Comparison of ENCODE assay signal across 10 cellular contexts in genomic region chr5:175867587-175868347, GRCh38. TPM values are rescaled to one million over a fixed set of nuclear protein-coding genes. Genes with fewer than 3 reads are reported as not detected.
DNase-seq lines count a peak whose midpoint lies in the region; ATAC-seq and TF ChIP-seq lines count a peak whose summit lies in the region.
"Had no signal": no experiment of that assay in that cellular context is flagged by ENCODE, and none has a peak within 500 bp of the region (broad histone marks: within the 10 kb centered on the region; RNA-seq: fewer than 3 reads in every experiment).

No MANE protein-coding gene starts in this region.

- H3K4me3 Mint-ChIP-seq in activated naive CD8-positive, alpha-beta T cell treated with anti-CD3 and anti-CD28 coated beads for 36 hours, result no peak overlapping the region

- H3K27ac Mint-ChIP-seq in activated naive CD8-positive, alpha-beta T cell treated with anti-CD3 and anti-CD28 coated beads for 36 hours, result no peak overlapping the region

- intact Hi-C loops in sciatic nerve (cut with DNase I), result no loop called here

- in situ Hi-C loops in GM13976 (cut with MboI; ENCODE audit: low sequenced_read_pairs, unreplicated experiment), result no loop called here

- no peak for TF ChIP-seq POLR2A in NB4 (IDR thresholded peaks at IDR 0.05; ENCODE audit: extremely low read depth, insufficient read length)

- DNase-seq in SIG-M5 treated with dmso at 0.1 percent for 504 hours (lab: John Stamatoyannopoulos, UW; ENCODE audit: unreplicated experiment), result peak; percentile 57
- no peak for DNase-seq in SIG-M5 (lab: John Stamatoyannopoulos, UW)
- DNase-seq in NB4 (ENCODE audit: low read depth), result peak; percentile 50
- DNase-seq in activated naive CD8-positive, alpha-beta T cell treated with anti-CD3 and anti-CD28 coated beads for 36 hours, result peak; percentile 28
- DNase-seq in renal cortical epithelial cell (ENCODE audit: low read depth), result peak; percentile 2
- DNase-seq in GM13976 (ENCODE audit: low spot score), result no peak
- DNase-seq in stimulated activated CD4-positive, alpha-beta T cell treated with anti-CD3 and anti-CD28 coated beads, Interleukin-4, amount 100 ng/mL, for 1 hour, result no peak
- DNase-seq in sciatic nerve (ENCODE audit: low spot score), result no peak

- no peak for ATAC-seq in sciatic nerve

- peaks cover 2% of the 10 kb centered on the region for H3K4me1 Mint-ChIP-seq in activated naive CD8-positive, alpha-beta T cell treated with anti-CD3 and anti-CD28 coated beads for 36 hours

- peaks cover 27% of the 10 kb centered on the region for H3K27me3 Mint-ChIP-seq in activated naive CD8-positive, alpha-beta T cell treated with anti-CD3 and anti-CD28 coated beads for 36 hours

- no peak overlapping the region for H3K4me3 ChIP-seq in NB4 (ENCODE audit: low read depth, low read length)
- H3K4me3 ChIP-seq: adrenal gland had no signal

- TF ChIP-seq CTCF in NB4 (IDR thresholded peaks at IDR 0.05; ENCODE audit: low read depth, low read length) (peak; percentile 36), GM13976 (IDR thresholded peaks at IDR 0.05; ENCODE audit: borderline replicate concordance, control extremely low read depth, extremely low read depth, insufficient read depth, missing control alignments) (no peak)

- no peaks in the 10 kb centered on the region for H3K9me3 Mint-ChIP-seq in activated naive CD8-positive, alpha-beta T cell treated with anti-CD3 and anti-CD28 coated beads for 36 hours

- H3K36me3 Mint-ChIP-seq in activated naive CD8-positive, alpha-beta T cell treated with anti-CD3 and anti-CD28 coated beads for 36 hours, result no peaks in the 10 kb centered on the region

RNA-seq across cellular contexts. Expression of gene CPLX2, which starts 3.6 kb away (rescaled TPM):
- not detected for total RNA-seq in activated naive CD8-positive, alpha-beta T cell treated with anti-CD3 and anti-CD28 coated beads for 36 hours
- total RNA-seq in renal cortical epithelial cell (not detected in 2 replicates), sciatic nerve (not detected)
- total RNA-seq: mononuclear cell had no signal

Comparison
In these comparisons a context has a peak if more than half of its experiments do, and no peak if none do; other contexts are left out.
1. DNase-seq: peak in SIG-M5 treated with dmso at 0.1 percent for 504 hours (single experiment), NB4 (single experiment), activated naive CD8-positive, alpha-beta T cell treated with anti-CD3 and anti-CD28 coated beads for 36 hours (single experiment) and renal cortical epithelial cell (single experiment); none in SIG-M5 (single experiment), GM13976 (single experiment), stimulated activated CD4-positive, alpha-beta T cell treated with anti-CD3 and anti-CD28 coated beads, Interleukin-4, amount 100 ng/mL, for 1 hour (single experiment) and sciatic nerve (single experiment).